8 cellular contexts compared by ENCODE assay signal in the genomic region with DNA sequence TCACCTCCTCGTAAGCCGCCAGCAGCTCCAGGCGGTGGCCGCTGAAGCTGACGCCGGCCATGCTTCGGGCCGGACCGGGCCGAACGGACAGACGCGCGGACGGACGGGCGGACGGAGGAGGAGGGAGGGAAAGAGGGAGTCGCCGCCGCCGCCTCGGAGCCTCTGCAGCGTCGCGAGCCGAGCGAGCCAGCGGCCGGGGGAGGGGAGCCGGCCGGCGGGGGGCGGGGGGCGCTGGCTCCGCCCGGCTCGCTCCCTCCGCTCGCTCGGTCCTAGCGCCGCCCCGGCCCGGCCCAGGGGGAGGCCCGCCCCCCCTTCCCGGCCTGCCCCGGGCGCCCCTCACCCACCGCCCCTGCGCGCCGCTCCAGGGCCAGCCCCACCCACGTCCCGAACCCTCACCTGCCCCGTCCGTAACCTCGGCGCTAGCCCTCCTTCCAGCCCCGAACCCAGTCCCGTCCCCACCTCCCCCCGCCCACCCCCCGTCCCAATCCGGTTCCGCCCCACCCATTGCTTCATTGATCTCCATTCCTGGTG. TPM values are rescaled to one million over a fixed set of nuclear protein-coding genes. Genes with fewer than 3 reads are reported as not detected.
DNase-seq lines count a peak whose midpoint lies in the region; ATAC-seq, FAIRE-seq and TF ChIP-seq lines count a peak whose summit lies in the region.

A gene (minus strand): TSS at position 174 of the 531 bp plus-strand sequence. CDS start 113 bp downstream, at position 61.

- H3K9me1 ChIP-seq in K562 (ENCODE audit: control insufficient read depth, insufficient read depth, low read length) = no peaks in the 10 kb centered on the region

- no TSS peak for BruUV-seq in K562 (replicated peaks; lab: Mats Ljungman, UMichigan)

- TF ChIP-seq POLR2A in K562 (conservative IDR thresholded peaks at IDR 0.05) = no peak

- no peak for TF ChIP-seq EP300 in K562 (IDR thresholded peaks at IDR 0.05; ENCODE audit: low read length)

- peak within 1 kb of the TSS; percentile 63 to 92 (median 78) for H3K4me3 ChIP-seq in BLaER1 treated with 17β-estradiol and CSF1 and Interleukin-3, amounts not matched to agents 10 nM and 100 nM
- peak within 1 kb of the TSS; percentile 65 for H3K4me3 ChIP-seq in K562
- peak within 1 kb of the TSS; percentile 57 for H3K4me3 ChIP-seq in iPS-11a (ENCODE audit: low read depth, low read length)

- no peak for TF ChIP-seq CTCF in K562 (IDR thresholded peaks at IDR 0.05 in 2 of 3, conservative IDR thresholded peaks at IDR 0.05 in 1 of 3; ENCODE audit: insufficient read depth in 2 of 3, low read depth in 1 of 3, low read length in 3 of 3)

- H3K79me2 ChIP-seq in K562 (ENCODE audit: control insufficient read depth, insufficient read depth, low read length) = peaks cover 36% of the 10 kb centered on the region

- in situ Hi-C loops in K562 (cut with MboI) = no loop called here

- no peak for TF ChIP-seq RAD21 in K562 (CRISPR knock-in tag; conservative IDR thresholded peaks at IDR 0.05 in 1 of 2, IDR thresholded peaks at IDR 0.05 in 1 of 2)

- ATAC-seq in K562 = peak; percentile 85
- ATAC-seq in sciatic nerve = peak; percentile 29
- no peak for ATAC-seq in GM19324 (IDR thresholded peaks at IDR 0.05; ENCODE audit: low FRiP score, unreplicated experiment)

- DNase-seq in GM19238 (ENCODE audit: insufficient read length, low spot score) (peak; percentile 82), NCI-H345 treated with DMSO at 0.1 percent for 48 hours (lab: John Stamatoyannopoulos, UW; ENCODE audit: unreplicated experiment) (peak; percentile 34), K562 (ENCODE audit: extremely low read depth in 1 of 4, low spot score in 3 of 4) (peak; percentile 70 to 96 (median 94)), sciatic nerve (ENCODE audit: low spot score) (no peak)
- DNase-seq in activated CD4-positive, alpha-beta T cell treated with anti-CD3 and anti-CD28 coated beads, Interleukin-2, amount 50 U/mL, for 48 hours = no peak

- H4K20me1 ChIP-seq in BLaER1 treated with 17β-estradiol and CSF1 and Interleukin-3, amounts not matched to agents 10 nM and 100 nM = peaks cover 11 to 61% (median 42%) of the 10 kb centered on the region in 11 experiments; a peak in 21 of 22 replicates
- H4K20me1 ChIP-seq in K562 (replicated peaks; ENCODE audit: control insufficient read depth, insufficient read depth, low read length) = no peaks in the 10 kb centered on the region; the same call in 1 of the 2 replicates

- 5% methylated on average over 7 of the region's 65 CpGs for WGBS in K562 (ENCODE audit: insufficient coverage, low coverage, missing lambda C conversion rate)

- peak within 1 kb of the TSS; percentile 78 for H2AFZ ChIP-seq in K562 (ENCODE audit: low read depth, low read length)

- H3K4me1 ChIP-seq in BLaER1 treated with 17β-estradiol and CSF1 and Interleukin-3, amounts not matched to agents 10 nM and 100 nM = peaks cover 76 to 85% (median 81%) of the 10 kb centered on the region in 10 experiments
- peaks cover 21 to 71% of the 10 kb centered on the region in 2 experiments for H3K4me1 ChIP-seq in K562 (replicated peaks in 1 of 2; ENCODE audit: control insufficient read depth in 2 of 2, insufficient read depth in 2 of 2, low read length in 2 of 2)

- H3K27me3 ChIP-seq in BLaER1 treated with 17β-estradiol and CSF1 and Interleukin-3, amounts not matched to agents 10 nM and 100 nM = no peaks in the 10 kb centered on the region
- no peaks in the 10 kb centered on the region for H3K27me3 ChIP-seq in K562 (ENCODE audit: control insufficient read depth in 2 of 2, insufficient read depth in 2 of 2, low read length in 2 of 2)

- no peak for FAIRE-seq in K562 (lab: Jason Lieb, UNC)

- peaks cover 0 to 38% (median 34%) of the 10 kb centered on the region in 11 experiments; a peak in 20 of 22 replicates for H3K36me3 ChIP-seq in BLaER1 treated with 17β-estradiol and CSF1 and Interleukin-3, amounts not matched to agents 10 nM and 100 nM
- peaks cover 21% of the 10 kb centered on the region; the same call in 1 of the 3 replicates for H3K36me3 ChIP-seq in K562 (ENCODE audit: control insufficient read depth, insufficient read depth, low read length)

- peak within 1 kb of the TSS; percentile 16 to 99 (median 97); a peak in 21 of 22 replicates for H3K27ac ChIP-seq in BLaER1 treated with 17β-estradiol and CSF1 and Interleukin-3, amounts not matched to agents 10 nM and 100 nM
- peak within 1 kb of the TSS; percentile 79 for H3K27ac ChIP-seq in K562 (ENCODE audit: extremely low read depth, low read depth, low read length)

- no peaks in the 10 kb centered on the region for H3K9me3 ChIP-seq in BLaER1 treated with 17β-estradiol and CSF1 and Interleukin-3, amounts not matched to agents 10 nM and 100 nM (replicated peaks in 1 of 11)
- no peaks in the 10 kb centered on the region for H3K9me3 ChIP-seq in K562 (replicated peaks; ENCODE audit: control insufficient read depth, insufficient read depth, low read depth, low read length)

- intact Hi-C loops in K562 (cut with micrococcal nuclease) = no loop called here
- intact Hi-C loops in sciatic nerve (cut with DNase I) = no loop called here

- POLR2A ChIA-PET in K562 (lab: Yijun Ruan, JAX) = interaction anchor here (0.7 to 1.7 kb wide), 7 partner anchors 10 to 25 kb away, joined by 3 to 10 read pairs (median 4); no protein-coding TSS in a partner anchor

- peak within 1 kb of the TSS; percentile 94 to 100 (median 99) for H3K4me2 ChIP-seq in BLaER1 treated with 17β-estradiol and CSF1 and Interleukin-3, amounts not matched to agents 10 nM and 100 nM
- peak within 1 kb of the TSS; percentile 82 for H3K4me2 ChIP-seq in K562 (ENCODE audit: insufficient read depth, low read length)

- peak within 1 kb of the TSS; percentile 82 to 100 (median 97) for H3K9ac ChIP-seq in BLaER1 treated with 17β-estradiol and CSF1 and Interleukin-3, amounts not matched to agents 10 nM and 100 nM
- peak within 1 kb of the TSS; percentile 77 to 97 for H3K9ac ChIP-seq in K562 (ENCODE audit: insufficient read depth in 1 of 2, low read depth in 2 of 2, low read length in 2 of 2)

- CTCF ChIA-PET in K562 (lab: Yijun Ruan, JAX; ENCODE audit: low intra/inter-chr PET ratio) = interaction anchor here (0.6 kb wide), 1 partner anchor 20 kb away, joined by 3 read pairs; no protein-coding TSS in a partner anchor

TF ChIP-seq in K562, 482 proteins besides CTCF, POLR2A, EP300 and RAD21 (continues in another document):
- TF ChIP-seq POLR2G (IDR thresholded peaks at IDR 0.05; ENCODE audit: low read depth, low read length) = peak; percentile 76
- TF ChIP-seq MXI1 (IDR thresholded peaks at IDR 0.05; ENCODE audit: low read depth, low read length) = no peak
- peak in 1 of 2 experiments; percentile 28; a peak in 1 of 4 replicates for TF ChIP-seq MAZ (CRISPR knock-in tag; conservative IDR thresholded peaks at IDR 0.05 in 1 of 2, IDR thresholded peaks at IDR 0.05 in 1 of 2)
- no peak for TF ChIP-seq KDM5B (IDR thresholded peaks at IDR 0.05; ENCODE audit: insufficient replicate concordance, low read depth, low read length)
- TF ChIP-seq PHTF2 (CRISPR knock-in tag; IDR thresholded peaks at IDR 0.05) = no peak
- no peak for TF ChIP-seq SNIP1 (IDR thresholded peaks at IDR 0.05; ENCODE audit: low read depth)
- TF ChIP-seq, protein P1, sequence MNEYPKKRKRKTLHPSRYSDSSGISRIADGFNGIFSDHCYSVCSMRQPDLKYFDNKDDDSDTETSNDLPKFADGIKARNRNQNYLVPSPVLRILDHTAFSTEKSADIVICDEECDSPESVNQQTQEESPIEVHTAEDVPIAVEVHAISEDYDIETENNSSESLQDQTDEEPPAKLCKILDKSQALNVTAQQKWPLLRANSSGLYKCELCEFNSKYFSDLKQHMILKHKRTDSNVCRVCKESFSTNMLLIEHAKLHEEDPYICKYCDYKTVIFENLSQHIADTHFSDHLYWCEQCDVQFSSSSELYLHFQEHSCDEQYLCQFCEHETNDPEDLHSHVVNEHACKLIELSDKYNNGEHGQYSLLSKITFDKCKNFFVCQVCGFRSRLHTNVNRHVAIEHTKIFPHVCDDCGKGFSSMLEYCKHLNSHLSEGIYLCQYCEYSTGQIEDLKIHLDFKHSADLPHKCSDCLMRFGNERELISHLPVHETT (CRISPR knock-in tag; conservative IDR thresholded peaks at IDR 0.05 in 1 of 2, IDR thresholded peaks at IDR 0.05 in 1 of 2) = peak in 1 of 2 experiments; percentile 15; a peak in 1 of 4 replicates
- peak; percentile 40 for TF ChIP-seq HNRNPK (IDR thresholded peaks at IDR 0.05; ENCODE audit: low read depth, low read length, poor library complexity, severe bottlenecking)
- peak; percentile 18 for TF ChIP-seq RBBP5 (IDR thresholded peaks at IDR 0.05; ENCODE audit: borderline replicate concordance, insufficient read depth, low read length, poor library complexity, severe bottlenecking)
- TF ChIP-seq, protein P2, sequence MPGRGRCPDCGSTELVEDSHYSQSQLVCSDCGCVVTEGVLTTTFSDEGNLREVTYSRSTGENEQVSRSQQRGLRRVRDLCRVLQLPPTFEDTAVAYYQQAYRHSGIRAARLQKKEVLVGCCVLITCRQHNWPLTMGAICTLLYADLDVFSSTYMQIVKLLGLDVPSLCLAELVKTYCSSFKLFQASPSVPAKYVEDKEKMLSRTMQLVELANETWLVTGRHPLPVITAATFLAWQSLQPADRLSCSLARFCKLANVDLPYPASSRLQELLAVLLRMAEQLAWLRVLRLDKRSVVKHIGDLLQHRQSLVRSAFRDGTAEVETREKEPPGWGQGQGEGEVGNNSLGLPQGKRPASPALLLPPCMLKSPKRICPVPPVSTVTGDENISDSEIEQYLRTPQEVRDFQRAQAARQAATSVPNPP (IDR thresholded peaks at IDR 0.05; ENCODE audit: borderline replicate concordance, insufficient read depth, insufficient read length) = no peak

RNA-seq across cellular contexts. Expression of the gene that starts here (rescaled TPM):
- total RNA-seq in K562 (2011; cell fraction: chromatin; rRNA removed; ENCODE audit: low replicate concordance) = 62.9 and 114 TPM in 2 replicates
- 51.0 and 54.6 TPM in 2 replicates for total RNA-seq in K562 (2011; cell fraction: nucleolus; rRNA removed)
- total RNA-seq in K562 (2011; cell fraction: nucleoplasm; rRNA removed) = 24.9 and 46.2 TPM in 2 replicates
- total RNA-seq in K562 (2014; rRNA removed) (72.9 and 87.2 TPM in 2 replicates), K562 (2014; rRNA removed; fragmentation: Illumina TruSeq; extraction: Trizol) (11.7 and 12.3 TPM in 2 replicates), K562 (2015; rRNA removed; fragmentation: Illumina TruSeq; extraction: Trizol) (27.9 and 33.0 TPM in 2 replicates), K562 (2021) (78.9 and 84.3 TPM in 2 replicates), sciatic nerve (63.5 TPM)
- polyA plus RNA-seq in K562 (2011; rRNA removed) (34.3 and 44.2 TPM in 2 replicates), K562 (2014; fragmentation: Illumina TruSeq; extraction: Trizol) (22.1 and 54.4 TPM in 2 replicates), K562 (2014; fragmentation: Nextera tagmentation; extraction: Ambion mirVana) (under 1 TPM; 0.25 to 0.34 TPM), K562 (2014; rRNA removed) (53.2 and 81.8 TPM in 2 replicates)
- polyA plus RNA-seq in K562 (2011; cell fraction: cytosol; rRNA removed) = 21.2 and 83.9 TPM in 2 replicates
- polyA plus RNA-seq in K562 (2011; cell fraction: nucleus; rRNA removed) = 142 and 188 TPM in 2 replicates
- polyA plus RNA-seq in K562 (2012) = 44.7 and 45.1 TPM in 2 replicates
- 20.0 and 24.6 TPM in 2 replicates for polyA minus RNA-seq in K562 (2011; rRNA and poly(A)+ RNA removed)
- polyA minus RNA-seq in K562 (2011; cell fraction: cytosol; rRNA and poly(A)+ RNA removed) = 26.6 and 37.0 TPM in 2 replicates
- 30.0 and 61.5 TPM in 2 replicates for polyA minus RNA-seq in K562 (2011; cell fraction: nucleus; rRNA and poly(A)+ RNA removed)

Comparison
In these comparisons a context has a peak if more than half of its experiments do, and no peak if none do; other contexts are left out.
1. DNase-seq: peak in GM19238 (single experiment), NCI-H345 treated with DMSO at 0.1 percent for 48 hours (single experiment) and K562 (4 of 4); none in sciatic nerve (single experiment) and activated CD4-positive, alpha-beta T cell treated with anti-CD3 and anti-CD28 coated beads, Interleukin-2, amount 50 U/mL, for 48 hours (0 of 2).
2. Peak in every context shown above with its lines, with median percentiles within 50 percentile points of each other: H3K4me3 ChIP-seq.